In the genomic region with DNA sequence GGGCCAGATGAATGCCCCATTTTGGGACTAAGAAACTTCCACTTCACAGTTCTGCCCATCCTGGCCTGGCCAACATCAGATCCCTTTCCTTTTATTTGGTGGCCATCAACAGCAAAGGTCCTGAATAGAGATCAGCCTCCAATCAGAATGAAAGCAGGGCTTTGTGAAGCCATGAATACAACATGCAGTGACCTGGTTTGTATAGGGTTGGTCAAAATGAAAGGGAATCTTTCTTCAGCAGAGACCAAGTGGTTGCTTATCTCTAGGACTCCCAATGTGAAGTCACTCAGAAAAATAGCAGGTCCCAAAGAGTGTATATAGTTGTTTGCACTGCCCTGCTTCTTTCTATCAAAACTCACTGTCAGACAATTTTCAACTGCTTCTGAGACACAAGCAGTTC, we compare ENCODE assay signal across 23 cellular contexts.
"Had no signal": no experiment of that assay in that cellular context is flagged by ENCODE, and none has a peak within 500 bp of the region (broad histone marks: within the 10 kb centered on the region; RNA-seq: fewer than 3 reads in every experiment).

No MANE protein-coding gene starts in this region.

- H3K36me3 ChIP-seq: vagina had no signal

- H3K4me3 ChIP-seq: vagina had no signal

- H3K27ac ChIP-seq: vagina had no signal

- H3K27ac Mint-ChIP-seq: activated naive CD8-positive, alpha-beta T cell treated with anti-CD3 and anti-CD28 coated beads, Interleukin-2, amount 10 ng/mL, durations not matched to agents 7 days and 5 days; dendritic cell treated with granulocyte-macrophage colony-stimulating factor and Interleukin-4, amounts not matched to agents 40 ng/mL and 50 ng/mL, for 4 days; memory B cell; nephron progenitor cell; stimulated activated effector memory CD8-positive, alpha-beta T cell treated with anti-CD3 and anti-CD28 coated beads, Interleukin-12 subunit alpha, Interleukin-12 subunit beta, amount 100 ng/mL, for 72 hours; stimulated activated naive CD8-positive, alpha-beta T cell treated with anti-CD3 and anti-CD28 coated beads, Interleukin-15, amount 100 ng/mL, for 72 hours; WTC11 had no signal

- ATAC-seq: activated T-cell treated with anti-CD3 and anti-CD28 coated beads, Interleukin-2, amount 50 U/mL, for 4 hours; esophagus mucosa; left ventricle myocardium superior; stimulated activated effector memory CD8-positive, alpha-beta T cell treated with anti-CD3 and anti-CD28 coated beads, Interleukin-12 subunit alpha, Interleukin-12 subunit beta, amount 100 ng/mL, for 72 hours; stimulated activated naive CD8-positive, alpha-beta T cell treated with anti-CD3 and anti-CD28 coated beads, Interleukin-15, amount 100 ng/mL, for 72 hours; WTC11 had no signal

- DNase-seq: activated CD8-positive, alpha-beta memory T cell treated with anti-CD3 and anti-CD28 coated beads for 24 hours; activated CD8-positive, alpha-beta memory T cell treated with anti-CD3 and anti-CD28 coated beads, Interleukin-2, amount 50 U/mL, for 4 hours; activated naive CD4-positive, alpha-beta T cell treated with Interleukin-2 at 50 U/mL for 16 hours; activated naive CD8-positive, alpha-beta T cell treated with anti-CD3 and anti-CD28 coated beads, Interleukin-2, amount 10 ng/mL, durations not matched to agents 7 days and 5 days; activated T-cell treated with anti-CD3 and anti-CD28 coated beads, Interleukin-2, amount 50 U/mL, for 4 hours; amniotic stem cell; effector memory CD4-positive, alpha-beta T cell; hippocampal formation; left ventricle myocardium superior; nephron progenitor cell; nucleus accumbens; posterior cingulate gyrus; small intestine; stimulated activated CD4-positive, alpha-beta T cell treated with anti-CD3 and anti-CD28 coated beads, Interleukin-2, amount 100 ng/mL, for 24 hours; stimulated activated naive CD8-positive, alpha-beta T cell treated with anti-CD3 and anti-CD28 coated beads, Interleukin-15, amount 100 ng/mL, for 72 hours; T-helper 9 cell; trophoblast cell had no signal

- H3K4me1 ChIP-seq: vagina had no signal

- H3K9me3 Mint-ChIP-seq: stimulated activated effector memory CD8-positive, alpha-beta T cell treated with anti-CD3 and anti-CD28 coated beads, Interleukin-12 subunit alpha, Interleukin-12 subunit beta, amount 100 ng/mL, for 72 hours; WTC11 had no signal

- H3K9me3 ChIP-seq: vagina had no signal

- H3K27me3 Mint-ChIP-seq: activated naive CD8-positive, alpha-beta T cell treated with anti-CD3 and anti-CD28 coated beads, Interleukin-2, amount 10 ng/mL, durations not matched to agents 7 days and 5 days; dendritic cell treated with granulocyte-macrophage colony-stimulating factor and Interleukin-4, amounts not matched to agents 40 ng/mL and 50 ng/mL, for 4 days; memory B cell; stimulated activated naive CD8-positive, alpha-beta T cell treated with anti-CD3 and anti-CD28 coated beads, Interleukin-15, amount 100 ng/mL, for 72 hours had no signal

- H3K36me3 Mint-ChIP-seq: stimulated activated effector memory CD8-positive, alpha-beta T cell treated with anti-CD3 and anti-CD28 coated beads, Interleukin-12 subunit alpha, Interleukin-12 subunit beta, amount 100 ng/mL, for 72 hours; WTC11 had no signal

- H3K4me3 Mint-ChIP-seq: activated naive CD8-positive, alpha-beta T cell treated with anti-CD3 and anti-CD28 coated beads, Interleukin-2, amount 10 ng/mL, durations not matched to agents 7 days and 5 days; activated T-cell treated with anti-CD3 and anti-CD28 coated beads, Interleukin-2, amount 50 U/mL, for 4 hours; dendritic cell treated with granulocyte-macrophage colony-stimulating factor and Interleukin-4, amounts not matched to agents 40 ng/mL and 50 ng/mL, for 4 days; memory B cell; nephron progenitor cell; stimulated activated effector memory CD8-positive, alpha-beta T cell treated with anti-CD3 and anti-CD28 coated beads, Interleukin-12 subunit alpha, Interleukin-12 subunit beta, amount 100 ng/mL, for 72 hours; stimulated activated naive CD8-positive, alpha-beta T cell treated with anti-CD3 and anti-CD28 coated beads, Interleukin-15, amount 100 ng/mL, for 72 hours; WTC11 had no signal

- H3K27me3 ChIP-seq: vagina had no signal

- H3K4me1 Mint-ChIP-seq: activated naive CD8-positive, alpha-beta T cell treated with anti-CD3 and anti-CD28 coated beads, Interleukin-2, amount 10 ng/mL, durations not matched to agents 7 days and 5 days; nephron progenitor cell; stimulated activated effector memory CD8-positive, alpha-beta T cell treated with anti-CD3 and anti-CD28 coated beads, Interleukin-12 subunit alpha, Interleukin-12 subunit beta, amount 100 ng/mL, for 72 hours; stimulated activated naive CD8-positive, alpha-beta T cell treated with anti-CD3 and anti-CD28 coated beads, Interleukin-15, amount 100 ng/mL, for 72 hours; WTC11 had no signal
